Comparison of ENCODE assay signal across 11 cellular contexts in the genomic region with DNA sequence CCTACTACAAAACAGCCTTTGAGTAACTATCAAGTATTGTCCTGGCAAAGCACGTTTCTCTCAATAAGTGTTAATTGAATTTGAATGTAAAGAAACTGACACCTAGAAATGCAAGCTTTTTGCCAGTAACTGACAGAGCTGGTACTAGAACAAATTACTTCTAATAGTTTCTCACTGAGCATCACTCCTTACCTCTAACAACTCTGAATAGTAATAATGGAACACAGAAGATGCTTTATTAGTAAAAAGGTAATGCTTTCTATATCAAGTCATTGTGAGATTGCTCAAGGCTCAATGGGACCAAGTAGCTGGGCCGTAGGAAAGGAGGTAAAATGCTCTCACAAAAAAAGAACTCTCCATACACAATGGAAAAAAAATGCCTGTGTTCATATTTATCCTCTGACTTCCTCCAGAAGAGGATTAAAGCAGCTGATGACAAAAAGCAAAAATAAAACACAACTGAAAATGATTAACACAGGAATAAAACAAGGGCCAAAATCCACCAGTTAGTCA. TPM values are rescaled to one million over a fixed set of nuclear protein-coding genes. Genes with fewer than 3 reads are reported as not detected.
A peak's percentile ranks its signal among the peaks of the same experiment; 100 is the strongest.
DNase-seq lines count a peak whose midpoint lies in the region; ATAC-seq and TF ChIP-seq lines count a peak whose summit lies in the region.
"Had no signal": no experiment of that assay in that cellular context is flagged by ENCODE, and none has a peak within 500 bp of the region (broad histone marks: within the 10 kb centered on the region; RNA-seq: fewer than 3 reads in every experiment).

No MANE protein-coding gene starts in this region.

- H3K9me3 Mint-ChIP-seq in activated CD4-positive, alpha-beta memory T cell treated with anti-CD3 and anti-CD28 coated beads, Interleukin-2, amount 10 ng/mL, durations not matched to agents 7 days and 5 days: peaks cover 9% of the 10 kb centered on the region
- H3K9me3 Mint-ChIP-seq in mesothelial cell of epicardium: peaks cover 12% of the 10 kb centered on the region

- no peak for TF ChIP-seq CTCF in mesothelial cell of epicardium (IDR thresholded peaks at IDR 0.05; ENCODE audit: unreplicated experiment)

- TF ChIP-seq POLR2A in GM18505 (IDR thresholded peaks at IDR 0.05; ENCODE audit: borderline replicate concordance, extremely low read depth, insufficient read depth, insufficient read length): no peak

- peaks cover 48% of the 10 kb centered on the region for H3K36me3 Mint-ChIP-seq in activated CD4-positive, alpha-beta memory T cell treated with anti-CD3 and anti-CD28 coated beads, Interleukin-2, amount 10 ng/mL, durations not matched to agents 7 days and 5 days (ENCODE audit: low read depth)
- peaks cover 3% of the 10 kb centered on the region for H3K36me3 Mint-ChIP-seq in mesothelial cell of epicardium

- POLR2A ChIA-PET in activated CD4-positive, alpha-beta memory T cell treated with anti-CD3 and anti-CD28 coated beads, Interleukin-2, amount 10 ng/mL, durations not matched to agents 7 days and 5 days (lab: Charles Lee): interaction anchor here (0.7 to 1.8 kb wide), 4 partner anchors 9 to 127 kb away, joined by 3 to 11 read pairs (median 5); partner anchors contain the start of gene RASGRP3

- peak overlapping the region; percentile 56 for H3K27ac Mint-ChIP-seq in activated CD4-positive, alpha-beta memory T cell treated with anti-CD3 and anti-CD28 coated beads, Interleukin-2, amount 10 ng/mL, durations not matched to agents 7 days and 5 days
- H3K27ac Mint-ChIP-seq in mesothelial cell of epicardium: no peak overlapping the region

- peaks cover 2% of the 10 kb centered on the region for H3K27me3 Mint-ChIP-seq in activated CD4-positive, alpha-beta memory T cell treated with anti-CD3 and anti-CD28 coated beads, Interleukin-2, amount 10 ng/mL, durations not matched to agents 7 days and 5 days
- H3K27me3 Mint-ChIP-seq in mesothelial cell of epicardium (ENCODE audit: low read depth): peaks cover 9% of the 10 kb centered on the region

- no peak for DNase-seq in activated CD4-positive, alpha-beta memory T cell treated with anti-CD3 and anti-CD28 coated beads, Interleukin-2, amount 10 ng/mL, durations not matched to agents 7 days and 5 days
- DNase-seq in mesothelial cell of epicardium (ENCODE audit: low spot score in 2 of 2, unreplicated experiment in 2 of 2) (no peak), NCI-H748 treated with DMSO at 0.1 percent for 48 hours (lab: John Stamatoyannopoulos, UW) (no peak), NK-92 (lab: John Stamatoyannopoulos, UW; ENCODE audit: unreplicated experiment) (no peak)
- no peak for DNase-seq in effector CD4-positive, alpha-beta T cell
- DNase-seq: NCI-H446, psoas muscle had no signal

- CTCF ChIA-PET in activated CD4-positive, alpha-beta memory T cell treated with anti-CD3 and anti-CD28 coated beads, Interleukin-2, amount 10 ng/mL, durations not matched to agents 7 days and 5 days (lab: Charles Lee): interaction anchor here (0.7 to 1.6 kb wide), 2 partner anchors 13 to 111 kb away, joined by 4 to 5 read pairs; partner anchors contain the start of gene FAM98A

- no peak overlapping the region for H3K4me3 Mint-ChIP-seq in activated CD4-positive, alpha-beta memory T cell treated with anti-CD3 and anti-CD28 coated beads, Interleukin-2, amount 10 ng/mL, durations not matched to agents 7 days and 5 days
- H3K4me3 Mint-ChIP-seq in mesothelial cell of epicardium: no peak overlapping the region

- H3K4me1 Mint-ChIP-seq in activated CD4-positive, alpha-beta memory T cell treated with anti-CD3 and anti-CD28 coated beads, Interleukin-2, amount 10 ng/mL, durations not matched to agents 7 days and 5 days: peaks cover 47% of the 10 kb centered on the region
- peaks cover 14% of the 10 kb centered on the region for H3K4me1 Mint-ChIP-seq in mesothelial cell of epicardium

- ATAC-seq in GM18505 (IDR thresholded peaks at IDR 0.05; ENCODE audit: unreplicated experiment) (peak; percentile 40), GM19467 (IDR thresholded peaks at IDR 0.05; ENCODE audit: unreplicated experiment) (peak; percentile 32), HG02981 (IDR thresholded peaks at IDR 0.05; ENCODE audit: unreplicated experiment) (peak; percentile 47)
- ATAC-seq: K562, psoas muscle had no signal

RNA-seq across cellular contexts. Expression of gene RASGRP3, which starts 11.8 kb away (rescaled TPM):
- total RNA-seq in activated CD4-positive, alpha-beta memory T cell treated with anti-CD3 and anti-CD28 coated beads, Interleukin-2, amount 10 ng/mL, durations not matched to agents 7 days and 5 days: 1 to 10 TPM; 6.3 to 8.4 TPM
- total RNA-seq in mesothelial cell of epicardium: 0.58 to 0.75 TPM (median 0.66 TPM) in 3 replicates
